22 cellular contexts compared by ENCODE assay signal in the genomic region with DNA sequence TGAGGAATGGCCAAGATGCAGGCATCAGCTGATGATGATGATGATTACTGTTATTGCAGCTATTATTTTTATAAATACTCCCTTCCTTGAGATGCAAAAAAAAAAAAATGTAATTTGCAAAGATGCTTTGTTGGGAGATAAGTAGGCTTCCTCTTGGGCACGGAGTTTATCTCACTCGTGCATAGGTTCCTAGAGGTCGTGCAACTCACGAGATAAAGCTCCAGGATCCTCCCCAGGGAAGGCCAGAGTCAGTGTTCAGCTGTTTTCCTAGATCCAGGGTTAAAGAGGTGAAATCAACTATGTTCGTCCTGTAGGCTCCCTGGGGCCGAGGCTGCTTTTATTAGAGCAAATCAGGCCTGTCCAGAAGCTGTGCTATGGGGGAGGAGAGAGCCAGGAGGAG.
"Had no signal": no experiment of that assay in that cellular context is flagged by ENCODE, and none has a peak within 500 bp of the region (broad histone marks: within the 10 kb centered on the region; RNA-seq: fewer than 3 reads in every experiment).

No MANE protein-coding gene starts in this region.

- H3K36me3 Mint-ChIP-seq: activated CD8-positive, alpha-beta memory T cell treated with anti-CD3 and anti-CD28 coated beads, Interleukin-2, amount 10 ng/mL, durations not matched to agents 7 days and 5 days; activated naive CD4-positive, alpha-beta T cell treated with anti-CD3 and anti-CD28 coated beads, Interleukin-2, amount 50 U/mL, for 24 hours; WTC11 had no signal

- H3K9me3 Mint-ChIP-seq: activated T-cell treated with anti-CD3 and anti-CD28 coated beads, Interleukin-2, amount 50 U/mL, for 24 hours; activated T-helper 1 cell treated with anti-CD3 and anti-CD28 coated beads, Interleukin-12 subunit alpha, Interleukin-12 subunit beta, Interleukin-2, Interleukin-4 antibody, amounts not matched to agents 30 ng/mL and 10 ng/mL and 1 ng/mL, durations not matched to agents 14 hours and 24 hours and 36 hours had no signal

- DNase-seq: activated CD4-positive, alpha-beta T cell treated with anti-CD3 and anti-CD28 coated beads for 48 hours; activated CD4-positive, alpha-beta T cell treated with anti-CD3 and anti-CD28 coated beads, Interleukin-2, amount 50 U/mL, for 48 hours; activated CD4-positive, CD25-positive, alpha-beta regulatory T cell treated with anti-CD3 and anti-CD28 coated beads, Interleukin-2, amount 50 U/mL, for 72 hours; activated CD8-positive, alpha-beta memory T cell treated with anti-CD3 and anti-CD28 coated beads, Interleukin-2, amount 10 ng/mL, durations not matched to agents 7 days and 5 days; activated effector memory CD4-positive, alpha-beta T cell treated with Interleukin-2 at 50 U/mL for 16 hours; activated naive CD4-positive, alpha-beta T cell; activated T-cell treated with anti-CD3 and anti-CD28 coated beads, Interleukin-2, amount 50 U/mL, for 24 hours; body of pancreas; central memory CD4-positive, alpha-beta T cell; KG1; NCI-H1092; NCI-H1436; NCI-H1694 treated with DMSO at 0.1 percent for 48 hours; NCI-H2081 treated with DMSO at 0.1 percent for 48 hours; NCI-H446; PC-3; SHP77; T-helper 17 cell; T-helper 9 cell had no signal

- ATAC-seq: activated CD8-positive, alpha-beta memory T cell treated with anti-CD3 and anti-CD28 coated beads, Interleukin-2, amount 10 ng/mL, durations not matched to agents 7 days and 5 days; body of pancreas; PC-3; T-helper 17 cell; WTC11 had no signal

- H3K4me1 Mint-ChIP-seq: activated CD8-positive, alpha-beta memory T cell treated with anti-CD3 and anti-CD28 coated beads, Interleukin-2, amount 10 ng/mL, durations not matched to agents 7 days and 5 days; activated naive CD4-positive, alpha-beta T cell treated with anti-CD3 and anti-CD28 coated beads, Interleukin-2, amount 50 U/mL, for 24 hours; T-helper 17 cell had no signal

- H3K27ac Mint-ChIP-seq: activated CD8-positive, alpha-beta memory T cell treated with anti-CD3 and anti-CD28 coated beads, Interleukin-2, amount 10 ng/mL, durations not matched to agents 7 days and 5 days; activated naive CD4-positive, alpha-beta T cell treated with anti-CD3 and anti-CD28 coated beads, Interleukin-2, amount 50 U/mL, for 24 hours; activated T-cell treated with anti-CD3 and anti-CD28 coated beads, Interleukin-2, amount 50 U/mL, for 24 hours; activated T-helper 1 cell treated with anti-CD3 and anti-CD28 coated beads, Interleukin-12 subunit alpha, Interleukin-12 subunit beta, Interleukin-2, Interleukin-4 antibody, amounts not matched to agents 30 ng/mL and 10 ng/mL and 1 ng/mL, durations not matched to agents 14 hours and 24 hours and 36 hours; T-helper 17 cell; WTC11 had no signal

- H3K27me3 Mint-ChIP-seq: activated CD8-positive, alpha-beta memory T cell treated with anti-CD3 and anti-CD28 coated beads, Interleukin-2, amount 10 ng/mL, durations not matched to agents 7 days and 5 days; activated naive CD4-positive, alpha-beta T cell treated with anti-CD3 and anti-CD28 coated beads, Interleukin-2, amount 50 U/mL, for 24 hours had no signal

- H3K4me3 Mint-ChIP-seq: activated CD8-positive, alpha-beta memory T cell treated with anti-CD3 and anti-CD28 coated beads, Interleukin-2, amount 10 ng/mL, durations not matched to agents 7 days and 5 days; activated naive CD4-positive, alpha-beta T cell treated with anti-CD3 and anti-CD28 coated beads, Interleukin-2, amount 50 U/mL, for 24 hours; activated T-cell treated with anti-CD3 and anti-CD28 coated beads, Interleukin-2, amount 50 U/mL, for 24 hours; activated T-helper 1 cell treated with anti-CD3 and anti-CD28 coated beads, Interleukin-12 subunit alpha, Interleukin-12 subunit beta, Interleukin-2, Interleukin-4 antibody, amounts not matched to agents 30 ng/mL and 10 ng/mL and 1 ng/mL, durations not matched to agents 14 hours and 24 hours and 36 hours; T-helper 17 cell; WTC11 had no signal
